In genomic region chr9:35079426-35080341, GRCh38 we compare ENCODE assay signal across 1 cellular context.
TF ChIP-seq lines count a peak whose summit lies in the region.

Gene FANCG, minus strand, starts transcription at chr9:35079942. Its CDS starts 418 bp downstream, at chr9:35079524.

TF ChIP-seq in GM12878, 131 proteins besides CTCF, POLR2A, EP300 and RAD21 (continued from another document and continues in another):
- TF ChIP-seq PRDM15 (CRISPR knock-in tag; IDR thresholded peaks at IDR 0.05) (no peak), RUNX3 (IDR thresholded peaks at IDR 0.05; ENCODE audit: low read length) (peak; percentile 54), EGR1 (IDR thresholded peaks at IDR 0.05; ENCODE audit: borderline replicate concordance in 1 of 2, low read depth in 2 of 2, low read length in 2 of 2) (peak in 1 of 2 experiments; percentile 42; a peak in 1 of 3 replicates), MXI1 (IDR thresholded peaks at IDR 0.05; ENCODE audit: low read depth, low read length) (peak; percentile 58; the same call in 1 of the 2 replicates), SREBF2 (IDR thresholded peaks at IDR 0.05; ENCODE audit: low read length) (no peak), ZNF24 (IDR thresholded peaks at IDR 0.05) (no peak), NFIC (IDR thresholded peaks at IDR 0.05; ENCODE audit: low read depth, low read length) (no peak), ESRRA (IDR thresholded peaks at IDR 0.05; ENCODE audit: low read length) (no peak), MLLT1 (IDR thresholded peaks at IDR 0.05) (no peak), SRF (IDR thresholded peaks at IDR 0.05; ENCODE audit: low read depth in 2 of 2, low read length in 2 of 2) (0 out of 4 replicates have a peak, but pooled peaks of 1 of the 2 experiments have one; percentile 53), RFX5 (IDR thresholded peaks at IDR 0.05; ENCODE audit: low read depth, low read length) (peak; percentile 9; the same call in 1 of the 2 replicates), ETV6 (conservative IDR thresholded peaks at IDR 0.05 in 1 of 2, IDR thresholded peaks at IDR 0.05 in 1 of 2; ENCODE audit: borderline replicate concordance in 1 of 2, low read depth in 1 of 2) (no peak), USF1 (IDR thresholded peaks at IDR 0.05; ENCODE audit: borderline replicate concordance, extremely low read length, insufficient read depth, low read depth, low read length) (no peak), E2F4 (IDR thresholded peaks at IDR 0.05; ENCODE audit: low read depth, low read length) (peak; percentile 84), CREB1 (IDR thresholded peaks at IDR 0.05; ENCODE audit: low read depth) (no peak), ZNF207 (IDR thresholded peaks at IDR 0.05; ENCODE audit: borderline replicate concordance) (no peak), GATAD2B (conservative IDR thresholded peaks at IDR 0.05; ENCODE audit: low read depth) (peak; percentile 79; the same call in 1 of the 2 replicates), NBN (IDR thresholded peaks at IDR 0.05) (peak; percentile 82; the same call in 1 of the 2 replicates), YY1 (IDR thresholded peaks at IDR 0.05; ENCODE audit: low read depth, low read length) (peak; percentile 82), TCF12 (IDR thresholded peaks at IDR 0.05; ENCODE audit: low read depth, low read length) (no peak), TBL1XR1 (IDR thresholded peaks at IDR 0.05; ENCODE audit: low read depth, low read length) (no peak), SMAD1 (IDR thresholded peaks at IDR 0.05; ENCODE audit: low read depth, partially characterized antibody) (no peak), IRF5 (IDR thresholded peaks at IDR 0.05; ENCODE audit: borderline replicate concordance) (no peak), EZH2 (IDR thresholded peaks at IDR 0.05; ENCODE audit: borderline replicate concordance, control insufficient read depth, low read depth, low read length) (no peak), KDM1A (IDR thresholded peaks at IDR 0.05; ENCODE audit: borderline replicate concordance) (no peak), TCF3 (IDR thresholded peaks at IDR 0.05; ENCODE audit: borderline replicate concordance, insufficient read depth, low read depth, low read length) (no peak), ZNF274 (IDR thresholded peaks at IDR 0.05; ENCODE audit: insufficient read depth, insufficient read length) (no peak), JUND (IDR thresholded peaks at IDR 0.05; ENCODE audit: low read depth, low read length) (no peak), NR2C2 (IDR thresholded peaks at IDR 0.05; ENCODE audit: borderline replicate concordance, control insufficient read depth, insufficient read length, low read depth) (no peak), ASH2L (IDR thresholded peaks at IDR 0.05; ENCODE audit: borderline replicate concordance, low read depth) (no peak), ZBTB40 (IDR thresholded peaks at IDR 0.05; ENCODE audit: borderline replicate concordance) (peak; percentile 74), E2F8 (IDR thresholded peaks at IDR 0.05; ENCODE audit: low read depth, partially characterized antibody) (peak; percentile 84), NRF1 (conservative IDR thresholded peaks at IDR 0.05; ENCODE audit: low read depth, low read length) (no peak), ZBTB33 (IDR thresholded peaks at IDR 0.05) (no peak), WRNIP1 (IDR thresholded peaks at IDR 0.05; ENCODE audit: borderline replicate concordance, low read depth, low read length) (no peak), HDAC6 (IDR thresholded peaks at IDR 0.05; ENCODE audit: unreplicated experiment) (no peak), MYB (IDR thresholded peaks at IDR 0.05; ENCODE audit: borderline replicate concordance, low read depth, low read length) (no peak), ATF3 (IDR thresholded peaks at IDR 0.05; ENCODE audit: borderline replicate concordance, extremely low read depth, low read depth, low read length) (no peak), CEBPB (IDR thresholded peaks at IDR 0.05; ENCODE audit: borderline replicate concordance in 1 of 2, low read depth in 2 of 2, low read length in 2 of 2) (no peak), BACH1 (IDR thresholded peaks at IDR 0.05; ENCODE audit: borderline replicate concordance) (peak; percentile 77)
